17 cellular contexts compared by ENCODE assay signal in genomic region chr2:58101500-58101899, GRCh38.
"Had no signal": no experiment of that assay in that cellular context is flagged by ENCODE, and none has a peak within 500 bp of the region (broad histone marks: within the 10 kb centered on the region; RNA-seq: fewer than 3 reads in every experiment).

No MANE protein-coding gene starts in this region.

- H3K9me3 ChIP-seq: upper lobe of left lung had no signal

- H3K27ac ChIP-seq: cardiac muscle cell, foreskin keratinocyte, skin epidermis, upper lobe of left lung had no signal

- ATAC-seq: foreskin keratinocyte; natural killer cell treated with Interleukin-12 subunit alpha and Interleukin-12 subunit beta and Interleukin-15 and Interleukin-18, amount 100 ng/mL, for 72 hours; right cardiac atrium; stimulated activated naive CD8-positive, alpha-beta T cell treated with anti-CD3 and anti-CD28 coated beads, Interleukin-15, amount 100 ng/mL, for 72 hours had no signal

- H3K36me3 ChIP-seq: cardiac muscle cell, upper lobe of left lung had no signal

- H3K4me3 ChIP-seq: cardiac muscle cell, skin epidermis, upper lobe of left lung had no signal

- H3K27me3 ChIP-seq: cardiac muscle cell, foreskin keratinocyte, upper lobe of left lung had no signal

- H3K4me1 ChIP-seq: upper lobe of left lung had no signal

- DNase-seq: activated CD4-positive, alpha-beta memory T cell treated with anti-CD3 and anti-CD28 coated beads for 36 hours; activated CD4-positive, alpha-beta T cell treated with anti-CD3 and anti-CD28 coated beads for 1 hour; activated CD8-positive, alpha-beta memory T cell treated with anti-CD3 and anti-CD28 coated beads, Interleukin-2, amount 50 U/mL, for 4 hours; activated effector memory CD4-positive, alpha-beta T cell treated with anti-CD3 and anti-CD28 coated beads, Interleukin-2, amount 50 U/mL, for 16 hours; activated T-cell treated with anti-CD3 and anti-CD28 coated beads, Interleukin-2, amount 50 U/mL, for 48 hours; amygdala; foreskin keratinocyte; glutamatergic neuron; hypothalamus; nucleus accumbens; right cardiac atrium; stimulated activated naive CD8-positive, alpha-beta T cell treated with anti-CD3 and anti-CD28 coated beads, Interleukin-15, amount 100 ng/mL, for 72 hours; T1000; upper lobe of left lung had no signal
